12 cellular contexts compared by ENCODE assay signal in genomic region chr16:48409839-48410610, GRCh38. TPM values are rescaled to one million over a fixed set of nuclear protein-coding genes. Genes with fewer than 3 reads are reported as not detected.
DNase-seq lines count a peak whose midpoint lies in the region; ATAC-seq, FAIRE-seq and TF ChIP-seq lines count a peak whose summit lies in the region.
"Had no signal": no experiment of that assay in that cellular context is flagged by ENCODE, and none has a peak within 500 bp of the region (broad histone marks: within the 10 kb centered on the region; RNA-seq: fewer than 3 reads in every experiment).

No MANE protein-coding gene starts in this region.

- H3K9me3 ChIP-seq in pancreas: no peaks in the 10 kb centered on the region
- no peaks in the 10 kb centered on the region for H3K9me3 ChIP-seq in CD8-positive, alpha-beta memory T cell (ENCODE audit: low read length)

- peak overlapping the region in 2 of 4 donors; percentile 10 to 62 for H3K27ac ChIP-seq in pancreas
- H3K27ac ChIP-seq in CD8-positive, alpha-beta memory T cell (ENCODE audit: low read depth, low read length): no peak overlapping the region

- no peak overlapping the region for H3K27ac Mint-ChIP-seq in naive thymus-derived CD8-positive, alpha-beta T cell
- H3K27ac Mint-ChIP-seq in T-helper 2 cell treated with Interferon-gamma antibody and Interleukin-4, amounts not matched to agents 5 μg/mL and 100 μg/mL, for 36 hours: no peak overlapping the region
- no peak overlapping the region for H3K27ac Mint-ChIP-seq in CD8-positive, alpha-beta memory T cell
- H3K27ac Mint-ChIP-seq: memory B cell had no signal

- H3K4me3 ChIP-seq in epithelial cell of proximal tubule (ENCODE audit: low read depth, low read length) (no peak overlapping the region), pancreas (no peak overlapping the region)
- no peak overlapping the region for H3K4me3 ChIP-seq in CD8-positive, alpha-beta memory T cell (ENCODE audit: low read length)

- POLR2A ChIA-PET in naive thymus-derived CD8-positive, alpha-beta T cell (lab: Charles Lee): interaction anchor here (0.8 kb wide), 1 partner anchor 213 kb away, joined by 3 read pairs; no protein-coding TSS in a partner anchor
- POLR2A ChIA-PET in CD8-positive, alpha-beta memory T cell (lab: Charles Lee): no interaction called here

- no peaks in the 10 kb centered on the region for H3K36me3 Mint-ChIP-seq in naive thymus-derived CD8-positive, alpha-beta T cell
- H3K36me3 Mint-ChIP-seq in T-helper 2 cell treated with Interferon-gamma antibody and Interleukin-4, amounts not matched to agents 5 μg/mL and 100 μg/mL, for 36 hours (ENCODE audit: low read depth): no peaks in the 10 kb centered on the region
- H3K36me3 Mint-ChIP-seq in CD8-positive, alpha-beta memory T cell: no peaks in the 10 kb centered on the region
- H3K36me3 Mint-ChIP-seq: memory B cell had no signal

- TF ChIP-seq CTCF in epithelial cell of proximal tubule (conservative IDR thresholded peaks at IDR 0.05; ENCODE audit: low read depth, low read length): no peak
- no peak for TF ChIP-seq CTCF in pancreas (IDR thresholded peaks at IDR 0.05)

- no peaks in the 10 kb centered on the region for H3K27me3 ChIP-seq in pancreas
- no peaks in the 10 kb centered on the region for H3K27me3 ChIP-seq in CD8-positive, alpha-beta memory T cell (ENCODE audit: insufficient read depth, low read length, poor library complexity, severe bottlenecking)

- DNase-seq in ELR (ENCODE audit: low read depth) (peak; percentile 70), NOMO-1 treated with dmso at 0.1 percent for 144 hours (lab: John Stamatoyannopoulos, UW; ENCODE audit: unreplicated experiment) (peak; percentile 11), epithelial cell of proximal tubule (ENCODE audit: low read depth) (peak; percentile 84), pancreas (peak in 2 of 6 donors; percentile 8 to 59)
- no peak for DNase-seq in naive thymus-derived CD8-positive, alpha-beta T cell
- no peak for DNase-seq in activated CD4-positive, alpha-beta T cell treated with anti-CD3 and anti-CD28 coated beads for 48 hours
- DNase-seq in T-helper 2 cell treated with Interferon-gamma antibody and Interleukin-4, amounts not matched to agents 5 μg/mL and 100 μg/mL, for 36 hours (ENCODE audit: low spot score): no peak
- no peak for DNase-seq in CD8-positive, alpha-beta memory T cell
- DNase-seq: caudate nucleus, GDM1, NCI-H1092 had no signal

- peak; percentile 84 to 92 (median 88) for ATAC-seq in pancreas
- no peak for ATAC-seq in naive thymus-derived CD8-positive, alpha-beta T cell

- H3K4me3 Mint-ChIP-seq in naive thymus-derived CD8-positive, alpha-beta T cell: no peak overlapping the region
- no peak overlapping the region for H3K4me3 Mint-ChIP-seq in T-helper 2 cell treated with Interferon-gamma antibody and Interleukin-4, amounts not matched to agents 5 μg/mL and 100 μg/mL, for 36 hours
- H3K4me3 Mint-ChIP-seq in CD8-positive, alpha-beta memory T cell: no peak overlapping the region
- H3K4me3 Mint-ChIP-seq: memory B cell had no signal

- no peaks in the 10 kb centered on the region for H3K36me3 ChIP-seq in pancreas
- H3K36me3 ChIP-seq in CD8-positive, alpha-beta memory T cell (ENCODE audit: insufficient read depth, low read length): no peaks in the 10 kb centered on the region

- no peaks in the 10 kb centered on the region for H3K4me1 Mint-ChIP-seq in naive thymus-derived CD8-positive, alpha-beta T cell
- H3K4me1 Mint-ChIP-seq in T-helper 2 cell treated with Interferon-gamma antibody and Interleukin-4, amounts not matched to agents 5 μg/mL and 100 μg/mL, for 36 hours (ENCODE audit: low read depth): peaks cover 3% of the 10 kb centered on the region
- no peaks in the 10 kb centered on the region for H3K4me1 Mint-ChIP-seq in CD8-positive, alpha-beta memory T cell
- H3K4me1 Mint-ChIP-seq: memory B cell had no signal

- CTCF ChIA-PET in CD8-positive, alpha-beta memory T cell (lab: Charles Lee): interaction anchor here (0.7 to 1.8 kb wide), 4 partner anchors 11 to 1372 kb away, joined by 3 to 5 read pairs (median 4); no protein-coding TSS in a partner anchor

- no peak for FAIRE-seq in pancreas (lab: Jason Lieb, UNC)

- intact Hi-C loops in pancreas (cut with DNase I): no loop called here

- peaks cover 0 to 3% (median 1%) of the 10 kb centered on the region in 5 donors for H3K27me3 Mint-ChIP-seq in naive thymus-derived CD8-positive, alpha-beta T cell
- peaks cover 2% of the 10 kb centered on the region for H3K27me3 Mint-ChIP-seq in T-helper 2 cell treated with Interferon-gamma antibody and Interleukin-4, amounts not matched to agents 5 μg/mL and 100 μg/mL, for 36 hours (ENCODE audit: low read depth)
- peaks cover 8 to 11% of the 10 kb centered on the region in 2 donors for H3K27me3 Mint-ChIP-seq in CD8-positive, alpha-beta memory T cell
- H3K27me3 Mint-ChIP-seq: memory B cell had no signal

- no peaks in the 10 kb centered on the region for H3K9me3 Mint-ChIP-seq in naive thymus-derived CD8-positive, alpha-beta T cell
- H3K9me3 Mint-ChIP-seq in T-helper 2 cell treated with Interferon-gamma antibody and Interleukin-4, amounts not matched to agents 5 μg/mL and 100 μg/mL, for 36 hours: no peaks in the 10 kb centered on the region
- no peaks in the 10 kb centered on the region for H3K9me3 Mint-ChIP-seq in CD8-positive, alpha-beta memory T cell
- H3K9me3 Mint-ChIP-seq: memory B cell had no signal

- H3K4me1 ChIP-seq in pancreas: no peaks in the 10 kb centered on the region
- no peaks in the 10 kb centered on the region for H3K4me1 ChIP-seq in CD8-positive, alpha-beta memory T cell (ENCODE audit: insufficient read depth, low read length)

- 77 to 83% methylated on average over 12 of the region's 12 CpGs for WGBS in pancreas, 2 donors

RNA-seq across cellular contexts. Expression of gene SIAH1, which starts 24.8 kb away (rescaled TPM):
- total RNA-seq in epithelial cell of proximal tubule: 15.3 and 17.9 TPM in 2 replicates
- 10 to 100 TPM in 3 of 6 donors, 1 to 10 TPM in 3; 7.2 to 13.2 (median 9.8) TPM for total RNA-seq in pancreas
- 10 to 100 TPM in 1 of 2 donors, 1 to 10 TPM in 1; 6.0 to 10.7 TPM for polyA plus RNA-seq in pancreas
- total RNA-seq in naive thymus-derived CD8-positive, alpha-beta T cell: 10 to 100 TPM; 22.8 to 25.9 TPM
- polyA plus RNA-seq in naive thymus-derived CD8-positive, alpha-beta T cell: 10 to 100 TPM; 10.8 to 16.7 (median 12.0) TPM
- 10 to 100 TPM; 11.6 to 13.3 TPM for total RNA-seq in CD8-positive, alpha-beta memory T cell
- 10.7 TPM for polyA plus RNA-seq in CD8-positive, alpha-beta memory T cell

Comparison
In these comparisons a context has a peak if more than half of its experiments do, and no peak if none do; other contexts are left out.
1. DNase-seq: peak in ELR (single experiment), NOMO-1 treated with dmso at 0.1 percent for 144 hours (single experiment) and epithelial cell of proximal tubule (single experiment); none in naive thymus-derived CD8-positive, alpha-beta T cell (0 of 10), activated CD4-positive, alpha-beta T cell treated with anti-CD3 and anti-CD28 coated beads for 48 hours (single experiment), T-helper 2 cell treated with Interferon-gamma antibody and Interleukin-4, amounts not matched to agents 5 μg/mL and 100 μg/mL, for 36 hours (single experiment) and CD8-positive, alpha-beta memory T cell (0 of 5).
2. ATAC-seq: peak in pancreas (4 of 4); none in naive thymus-derived CD8-positive, alpha-beta T cell (0 of 2).